In the genomic region with DNA sequence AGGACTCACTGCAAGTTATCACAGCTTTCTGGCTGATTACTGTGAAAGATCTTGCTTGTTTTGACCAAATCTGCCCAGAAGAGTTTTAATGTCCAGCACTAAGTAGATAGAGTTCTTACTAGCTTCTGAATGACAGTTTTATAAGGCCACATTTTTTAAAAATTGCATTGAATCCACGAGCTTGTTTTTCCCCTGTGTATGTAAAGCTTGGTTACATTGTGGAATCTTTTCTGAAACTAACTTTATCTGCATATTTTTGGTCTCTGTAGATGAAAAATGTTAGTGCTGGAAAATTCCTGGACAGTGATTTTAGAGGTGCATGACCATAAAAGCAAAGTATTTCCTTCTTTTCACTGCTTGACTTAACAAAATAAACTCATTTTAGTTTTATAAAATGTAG, we compare ENCODE assay signal across 18 cellular contexts.
"Had no signal": no experiment of that assay in that cellular context is flagged by ENCODE, and none has a peak within 500 bp of the region (broad histone marks: within the 10 kb centered on the region; RNA-seq: fewer than 3 reads in every experiment).

No MANE protein-coding gene starts in this region.

- H3K27me3 ChIP-seq: colonic mucosa, esophagus muscularis mucosa had no signal

- DNase-seq: activated CD4-positive, alpha-beta T cell treated with anti-CD3 and anti-CD28 coated beads for 48 hours; activated CD8-positive, alpha-beta memory T cell treated with anti-CD3 and anti-CD28 coated beads, Interleukin-2, amount 50 U/mL, for 4 hours; activated CD8-positive, alpha-beta T cell treated with anti-CD3 and anti-CD28 coated beads, Interleukin-2, amount 10 ng/mL, durations not matched to agents 7 days and 5 days; activated naive CD8-positive, alpha-beta T cell treated with anti-CD3 and anti-CD28 coated beads, Interleukin-2, amount 10 ng/mL, durations not matched to agents 7 days and 5 days; aorta; colonic mucosa; effector CD4-positive, alpha-beta T cell; foreskin melanocyte; head of caudate nucleus; left cardiac atrium; mucosa of descending colon; naive thymus-derived CD8-positive, alpha-beta T cell; stimulated activated CD4-positive, alpha-beta T cell treated with anti-CD3 and anti-CD28 coated beads, Interleukin-2, amount 100 ng/mL, for 48 hours had no signal

- H3K36me3 Mint-ChIP-seq: activated naive CD8-positive, alpha-beta T cell treated with anti-CD3 and anti-CD28 coated beads, Interleukin-2, amount 10 ng/mL, durations not matched to agents 7 days and 5 days; naive thymus-derived CD8-positive, alpha-beta T cell; stimulated activated memory B cell treated with anti-CD40 and anti-IgM and Interleukin-4, amounts not matched to agents 10 μg/mL and 1 μg/mL and 100 μg/mL, for 72 hours; WTC11 had no signal

- H3K9me3 ChIP-seq: colonic mucosa, esophagus muscularis mucosa, mucosa of descending colon had no signal

- H3K27ac ChIP-seq: colonic mucosa, esophagus muscularis mucosa, parathyroid adenoma had no signal

- H3K79me2 ChIP-seq: parathyroid adenoma had no signal

- H3K9me3 Mint-ChIP-seq: activated naive CD8-positive, alpha-beta T cell treated with anti-CD3 and anti-CD28 coated beads, Interleukin-2, amount 10 ng/mL, durations not matched to agents 7 days and 5 days; stimulated activated memory B cell treated with anti-CD40 and anti-IgM and Interleukin-4, amounts not matched to agents 10 μg/mL and 1 μg/mL and 100 μg/mL, for 72 hours; WTC11 had no signal

- H3K4me3 ChIP-seq: colonic mucosa, esophagus muscularis mucosa, lung, mucosa of descending colon had no signal

- H3K4me3 Mint-ChIP-seq: activated CD8-positive, alpha-beta T cell treated with anti-CD3 and anti-CD28 coated beads, Interleukin-2, amount 10 ng/mL, durations not matched to agents 7 days and 5 days; activated naive CD8-positive, alpha-beta T cell treated with anti-CD3 and anti-CD28 coated beads, Interleukin-2, amount 10 ng/mL, durations not matched to agents 7 days and 5 days; naive thymus-derived CD8-positive, alpha-beta T cell; stimulated activated memory B cell treated with anti-CD40 and anti-IgM and Interleukin-4, amounts not matched to agents 10 μg/mL and 1 μg/mL and 100 μg/mL, for 72 hours; WTC11 had no signal

- H3K4me1 Mint-ChIP-seq: activated naive CD8-positive, alpha-beta T cell treated with anti-CD3 and anti-CD28 coated beads, Interleukin-2, amount 10 ng/mL, durations not matched to agents 7 days and 5 days; naive thymus-derived CD8-positive, alpha-beta T cell; stimulated activated memory B cell treated with anti-CD40 and anti-IgM and Interleukin-4, amounts not matched to agents 10 μg/mL and 1 μg/mL and 100 μg/mL, for 72 hours; WTC11 had no signal

- H3K27ac Mint-ChIP-seq: activated CD8-positive, alpha-beta T cell treated with anti-CD3 and anti-CD28 coated beads, Interleukin-2, amount 10 ng/mL, durations not matched to agents 7 days and 5 days; activated naive CD8-positive, alpha-beta T cell treated with anti-CD3 and anti-CD28 coated beads, Interleukin-2, amount 10 ng/mL, durations not matched to agents 7 days and 5 days; naive thymus-derived CD8-positive, alpha-beta T cell; stimulated activated memory B cell treated with anti-CD40 and anti-IgM and Interleukin-4, amounts not matched to agents 10 μg/mL and 1 μg/mL and 100 μg/mL, for 72 hours; WTC11 had no signal

- H3K4me1 ChIP-seq: colonic mucosa, esophagus muscularis mucosa, parathyroid adenoma had no signal

- H3K9ac ChIP-seq: parathyroid adenoma had no signal

- H2AFZ ChIP-seq: parathyroid adenoma had no signal

- H3K36me3 ChIP-seq: colonic mucosa, esophagus muscularis mucosa had no signal

- H3K27me3 Mint-ChIP-seq: activated naive CD8-positive, alpha-beta T cell treated with anti-CD3 and anti-CD28 coated beads, Interleukin-2, amount 10 ng/mL, durations not matched to agents 7 days and 5 days; naive thymus-derived CD8-positive, alpha-beta T cell; stimulated activated memory B cell treated with anti-CD40 and anti-IgM and Interleukin-4, amounts not matched to agents 10 μg/mL and 1 μg/mL and 100 μg/mL, for 72 hours had no signal
